In the genomic region with DNA sequence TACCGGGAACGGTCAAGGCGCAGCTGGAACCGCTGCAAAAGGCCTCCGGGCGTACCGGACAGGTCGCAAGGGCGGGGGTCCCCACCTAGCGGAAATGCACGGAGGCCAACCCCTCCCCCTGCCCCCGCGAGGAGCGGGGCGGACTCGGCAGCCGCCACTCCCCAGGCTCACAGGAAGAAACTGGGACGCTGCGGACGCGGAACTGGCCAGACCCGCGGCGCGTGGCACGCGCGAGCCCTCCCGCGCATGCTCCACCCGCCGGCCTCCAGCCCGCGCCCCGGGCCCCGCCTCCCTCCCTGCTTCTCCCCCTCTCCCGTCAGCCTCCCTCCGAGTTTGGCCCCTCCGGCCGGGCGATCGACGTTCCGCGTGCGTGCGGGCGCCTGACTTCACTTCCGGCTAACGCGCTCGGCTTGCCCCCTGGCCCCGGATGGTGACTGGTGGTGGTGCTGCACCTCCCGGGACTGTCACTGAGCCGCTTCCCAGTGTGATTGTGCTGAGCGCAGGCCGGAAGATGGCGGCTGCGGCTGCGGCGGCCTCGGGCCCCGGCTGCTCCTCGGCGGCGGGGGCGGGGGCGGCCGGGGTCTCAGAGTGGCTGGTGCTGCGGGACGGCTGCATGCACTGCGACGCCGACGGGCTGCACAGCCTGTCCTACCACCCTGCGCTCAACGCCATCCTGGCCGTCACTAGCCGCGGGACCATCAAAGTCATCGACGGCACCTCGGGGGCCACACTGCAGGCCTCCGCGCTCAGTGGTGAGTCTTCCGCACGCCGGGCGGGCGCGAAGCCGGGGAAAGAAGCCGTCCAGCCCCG, we compare ENCODE assay signal across 8 cellular contexts. TPM values are rescaled to one million over a fixed set of nuclear protein-coding genes. Genes with fewer than 3 reads are reported as not detected.
DNase-seq lines count a peak whose midpoint lies in the region; ATAC-seq and TF ChIP-seq lines count a peak whose summit lies in the region.

A gene with protein sequence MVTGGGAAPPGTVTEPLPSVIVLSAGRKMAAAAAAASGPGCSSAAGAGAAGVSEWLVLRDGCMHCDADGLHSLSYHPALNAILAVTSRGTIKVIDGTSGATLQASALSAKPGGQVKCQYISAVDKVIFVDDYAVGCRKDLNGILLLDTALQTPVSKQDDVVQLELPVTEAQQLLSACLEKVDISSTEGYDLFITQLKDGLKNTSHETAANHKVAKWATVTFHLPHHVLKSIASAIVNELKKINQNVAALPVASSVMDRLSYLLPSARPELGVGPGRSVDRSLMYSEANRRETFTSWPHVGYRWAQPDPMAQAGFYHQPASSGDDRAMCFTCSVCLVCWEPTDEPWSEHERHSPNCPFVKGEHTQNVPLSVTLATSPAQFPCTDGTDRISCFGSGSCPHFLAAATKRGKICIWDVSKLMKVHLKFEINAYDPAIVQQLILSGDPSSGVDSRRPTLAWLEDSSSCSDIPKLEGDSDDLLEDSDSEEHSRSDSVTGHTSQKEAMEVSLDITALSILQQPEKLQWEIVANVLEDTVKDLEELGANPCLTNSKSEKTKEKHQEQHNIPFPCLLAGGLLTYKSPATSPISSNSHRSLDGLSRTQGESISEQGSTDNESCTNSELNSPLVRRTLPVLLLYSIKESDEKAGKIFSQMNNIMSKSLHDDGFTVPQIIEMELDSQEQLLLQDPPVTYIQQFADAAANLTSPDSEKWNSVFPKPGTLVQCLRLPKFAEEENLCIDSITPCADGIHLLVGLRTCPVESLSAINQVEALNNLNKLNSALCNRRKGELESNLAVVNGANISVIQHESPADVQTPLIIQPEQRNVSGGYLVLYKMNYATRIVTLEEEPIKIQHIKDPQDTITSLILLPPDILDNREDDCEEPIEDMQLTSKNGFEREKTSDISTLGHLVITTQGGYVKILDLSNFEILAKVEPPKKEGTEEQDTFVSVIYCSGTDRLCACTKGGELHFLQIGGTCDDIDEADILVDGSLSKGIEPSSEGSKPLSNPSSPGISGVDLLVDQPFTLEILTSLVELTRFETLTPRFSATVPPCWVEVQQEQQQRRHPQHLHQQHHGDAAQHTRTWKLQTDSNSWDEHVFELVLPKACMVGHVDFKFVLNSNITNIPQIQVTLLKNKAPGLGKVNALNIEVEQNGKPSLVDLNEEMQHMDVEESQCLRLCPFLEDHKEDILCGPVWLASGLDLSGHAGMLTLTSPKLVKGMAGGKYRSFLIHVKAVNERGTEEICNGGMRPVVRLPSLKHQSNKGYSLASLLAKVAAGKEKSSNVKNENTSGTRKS (N-terminal part only) (plus strand): TSS at position 289 of the 810 bp plus-strand sequence. CDS start 139 bp downstream, at position 428.

- peak within 1 kb of the TSS; percentile 93 for H3K4me3 ChIP-seq in coronary artery

- TF ChIP-seq CTCF in coronary artery (IDR thresholded peaks at IDR 0.05), result no peak

- peak; percentile 81 for ATAC-seq in GM19372 (IDR thresholded peaks at IDR 0.05; ENCODE audit: low read depth, unreplicated experiment)
- ATAC-seq in HG03521 (IDR thresholded peaks at IDR 0.05; ENCODE audit: unreplicated experiment), result peak; percentile 89
- peak; percentile 92 for ATAC-seq in left colon

- no peaks in the 10 kb centered on the region for H3K27me3 Mint-ChIP-seq in activated CD4-positive, alpha-beta T cell treated with anti-CD3 and anti-CD28 coated beads, Interleukin-2, amount 10 ng/mL, durations not matched to agents 7 days and 5 days

- H3K27ac Mint-ChIP-seq in activated CD4-positive, alpha-beta T cell treated with anti-CD3 and anti-CD28 coated beads, Interleukin-2, amount 10 ng/mL, durations not matched to agents 7 days and 5 days, result peak within 1 kb of the TSS; percentile 98

- peak within 1 kb of the TSS; percentile 95 to 99 for H3K27ac ChIP-seq in coronary artery

- intact Hi-C loops in left colon (cut with DNase I, micrococcal nuclease), result no loop called here

- DNase-seq in C1 segment of cervical spinal cord (lab: John Stamatoyannopoulos, UW), result peak; percentile 88 to 99 (median 98)
- peak; percentile 95 for DNase-seq in NCI-H69 (lab: John Stamatoyannopoulos, UW)
- DNase-seq in activated CD4-positive, alpha-beta T cell treated with anti-CD3 and anti-CD28 coated beads, Interleukin-2, amount 10 ng/mL, durations not matched to agents 7 days and 5 days, result peak; percentile 93
- DNase-seq in coronary artery (ENCODE audit: low spot score), result peak; percentile 99
- DNase-seq in left colon, result peak; percentile 97 to 98
- DNase-seq in stimulated activated CD4-positive, alpha-beta T cell treated with anti-CD3 and anti-CD28 coated beads, Interleukin-1b, Interleukin-23, amount 100 ng/mL, for 4 hours (ENCODE audit: low read depth in 2 of 2), result peak; percentile 78 to 95

- POLR2A ChIA-PET in activated CD4-positive, alpha-beta T cell treated with anti-CD3 and anti-CD28 coated beads, Interleukin-2, amount 10 ng/mL, durations not matched to agents 7 days and 5 days (lab: Charles Lee), result no interaction called here

- H3K4me1 Mint-ChIP-seq in activated CD4-positive, alpha-beta T cell treated with anti-CD3 and anti-CD28 coated beads, Interleukin-2, amount 10 ng/mL, durations not matched to agents 7 days and 5 days, result peaks cover 35% of the 10 kb centered on the region

- no peaks in the 10 kb centered on the region for H3K9me3 Mint-ChIP-seq in activated CD4-positive, alpha-beta T cell treated with anti-CD3 and anti-CD28 coated beads, Interleukin-2, amount 10 ng/mL, durations not matched to agents 7 days and 5 days

- CTCF ChIA-PET in activated CD4-positive, alpha-beta T cell treated with anti-CD3 and anti-CD28 coated beads, Interleukin-2, amount 10 ng/mL, durations not matched to agents 7 days and 5 days (lab: Charles Lee), result no interaction called here

- H3K36me3 Mint-ChIP-seq in activated CD4-positive, alpha-beta T cell treated with anti-CD3 and anti-CD28 coated beads, Interleukin-2, amount 10 ng/mL, durations not matched to agents 7 days and 5 days (ENCODE audit: low read depth), result peaks cover 30% of the 10 kb centered on the region

- H3K4me3 Mint-ChIP-seq in activated CD4-positive, alpha-beta T cell treated with anti-CD3 and anti-CD28 coated beads, Interleukin-2, amount 10 ng/mL, durations not matched to agents 7 days and 5 days, result peak within 1 kb of the TSS; percentile 79

RNA-seq across cellular contexts. Expression of the gene that starts here (rescaled TPM):
- 100 to 1,000 TPM; 104 to 118 TPM for total RNA-seq in activated CD4-positive, alpha-beta T cell treated with anti-CD3 and anti-CD28 coated beads, Interleukin-2, amount 10 ng/mL, durations not matched to agents 7 days and 5 days
- total RNA-seq in left colon, result 100 to 1,000 TPM; 102 to 126 TPM

Comparison
In these comparisons a context has a peak if more than half of its experiments do, and no peak if none do; other contexts are left out.
1. Peak in every context shown above with its lines: DNase-seq, ATAC-seq, H3K4me3 ChIP-seq and H3K27ac ChIP-seq.